ENCODE assay signal across 17 cellular contexts in genomic region chr11:101441747-101442146, GRCh38.
DNase-seq lines count a peak whose midpoint lies in the region; ATAC-seq, FAIRE-seq and TF ChIP-seq lines count a peak whose summit lies in the region.
"Had no signal": no experiment of that assay in that cellular context is flagged by ENCODE, and none has a peak within 500 bp of the region (broad histone marks: within the 10 kb centered on the region; RNA-seq: fewer than 3 reads in every experiment).

No MANE protein-coding gene starts in this region.

- peak; percentile 50 for DNase-seq in LHCN-M2 (ENCODE audit: low read depth)
- no peak for DNase-seq in bronchial epithelial cell (ENCODE audit: low read depth)
- peak in 1 of 2 donors; percentile 75 for DNase-seq in left lung
- peak in 1 of 2 donors; percentile 82 for DNase-seq in tibial artery
- DNase-seq in hypothalamus (lab: John Stamatoyannopoulos, UW): no peak
- DNase-seq in NCI-H2081 treated with DMSO at 0.1 percent for 48 hours (lab: John Stamatoyannopoulos, UW): no peak
- DNase-seq: amygdala; CD8-positive, alpha-beta T cell; effector memory CD8-positive, alpha-beta T cell; head of caudate nucleus; mesendoderm; NCI-H187; posterior cingulate gyrus; stimulated activated CD4-positive, alpha-beta T cell treated with anti-CD3 and anti-CD28 coated beads, Interleukin-4, amount 100 ng/mL, for 24 hours; stimulated activated naive CD8-positive, alpha-beta T cell treated with anti-CD3 and anti-CD28 coated beads, Interleukin-15, Interleukin-2, amounts not matched to agents 100 U/mL and 50 U/mL, for 24 hours had no signal

- H3K27ac ChIP-seq in left lung: peak overlapping the region; percentile 28 to 50
- H3K27ac ChIP-seq in tibial artery: peak overlapping the region; percentile 71 to 72

- H3K27me3 ChIP-seq in bronchial epithelial cell (ENCODE audit: control insufficient read depth, insufficient read depth, low read length) (no peaks in the 10 kb centered on the region), left lung (no peaks in the 10 kb centered on the region), tibial artery (no peaks in the 10 kb centered on the region)

- H3K36me3 ChIP-seq in bronchial epithelial cell (ENCODE audit: control insufficient read depth, insufficient read depth, low read length) (no peaks in the 10 kb centered on the region), left lung (no peaks in the 10 kb centered on the region), tibial artery (no peaks in the 10 kb centered on the region)

- TF ChIP-seq CTCF in bronchial epithelial cell (IDR thresholded peaks at IDR 0.05; ENCODE audit: insufficient read depth, low read length, severe bottlenecking): no peak
- no peak for TF ChIP-seq CTCF in left lung (IDR thresholded peaks at IDR 0.05)
- TF ChIP-seq CTCF in tibial artery (IDR thresholded peaks at IDR 0.05): no peak

- no peaks in the 10 kb centered on the region for H3K9me3 ChIP-seq in left lung
- H3K9me3 ChIP-seq in tibial artery: no peaks in the 10 kb centered on the region

- H3K4me1 ChIP-seq in left lung: peaks cover 5 to 9% of the 10 kb centered on the region in 2 donors
- H3K4me1 ChIP-seq in tibial artery: peaks cover 0 to 61% (median 31%) of the 10 kb centered on the region in 4 donors

- peak; percentile 82 for FAIRE-seq in bronchial epithelial cell (lab: Jason Lieb, UNC)
- FAIRE-seq: K562 had no signal

- H3K4me3 ChIP-seq in bronchial epithelial cell (ENCODE audit: low read depth, low read length): no peak overlapping the region
- no peak overlapping the region for H3K4me3 ChIP-seq in left lung
- no peak overlapping the region for H3K4me3 ChIP-seq in tibial artery
- H3K4me3 ChIP-seq: K562 had no signal

- intact Hi-C loops in left lung (cut with DNase I): no loop called here
- intact Hi-C loops in tibial artery (cut with DNase I; ENCODE audit: low total_unique reads): no loop called here

- ATAC-seq in left lung: peak; percentile 84
- no peak for ATAC-seq in HG02759 (IDR thresholded peaks at IDR 0.05; ENCODE audit: unreplicated experiment)
- ATAC-seq: CD8-positive, alpha-beta T cell; effector memory CD8-positive, alpha-beta T cell; K562; stimulated activated naive CD8-positive, alpha-beta T cell treated with anti-CD3 and anti-CD28 coated beads, Interleukin-15, Interleukin-2, amounts not matched to agents 100 U/mL and 50 U/mL, for 24 hours had no signal
